21 cellular contexts compared by ENCODE assay signal in genomic region chr14:88765130-88765529, GRCh38. TPM values are rescaled to one million over a fixed set of nuclear protein-coding genes. Genes with fewer than 3 reads are reported as not detected.
DNase-seq lines count a peak whose midpoint lies in the region; ATAC-seq, FAIRE-seq and TF ChIP-seq lines count a peak whose summit lies in the region.
"Had no signal": no experiment of that assay in that cellular context is flagged by ENCODE, and none has a peak within 500 bp of the region (broad histone marks: within the 10 kb centered on the region; RNA-seq: fewer than 3 reads in every experiment).

No MANE protein-coding gene starts in this region.

- peak; percentile 13 for TF ChIP-seq CTCF in epithelial cell of proximal tubule (conservative IDR thresholded peaks at IDR 0.05; ENCODE audit: low read depth, low read length)
- TF ChIP-seq CTCF in retinal pigment epithelial cell (conservative IDR thresholded peaks at IDR 0.05; ENCODE audit: low read depth, low read length), result peak; percentile 2
- no peak for TF ChIP-seq CTCF in kidney (IDR thresholded peaks at IDR 0.05; ENCODE audit: borderline replicate concordance, extremely low read depth, insufficient read depth)

- intact Hi-C loops in kidney (cut with DNase I), result no loop called here

- no peak overlapping the region for H3K27ac ChIP-seq in kidney (ENCODE audit: low read depth in 2 of 2, low read length in 2 of 2)
- H3K27ac ChIP-seq: gastroesophageal sphincter, prostate gland, transverse colon, VCaP had no signal

- no peaks in the 10 kb centered on the region for H3K4me1 ChIP-seq in kidney (ENCODE audit: control insufficient read depth in 1 of 2, insufficient read depth in 1 of 2, low read depth in 1 of 2, low read length in 2 of 2)
- H3K4me1 ChIP-seq: gastroesophageal sphincter, prostate gland, transverse colon had no signal

- TF ChIP-seq POLR2A in GM12891 (IDR thresholded peaks at IDR 0.05; ENCODE audit: low read depth, low read length), result no peak

- H3K4me3 ChIP-seq in H7 (ENCODE audit: insufficient read depth, low read depth, low read length), result no peak overlapping the region
- no peak overlapping the region for H3K4me3 ChIP-seq in epithelial cell of proximal tubule (ENCODE audit: low read depth, low read length)
- no peak overlapping the region for H3K4me3 ChIP-seq in retinal pigment epithelial cell (ENCODE audit: low read length)
- no peak overlapping the region for H3K4me3 ChIP-seq in kidney (ENCODE audit: low read length in 2 of 2)
- H3K4me3 ChIP-seq: gastroesophageal sphincter, prostate gland, transverse colon had no signal

- H3K9ac ChIP-seq in kidney (ENCODE audit: low read length in 2 of 2), result no peak overlapping the region

- H3K36me3 ChIP-seq in H7 (replicated peaks; ENCODE audit: control insufficient read depth, insufficient read depth, low read length) (no peaks in the 10 kb centered on the region), kidney (ENCODE audit: control insufficient read depth in 1 of 2, insufficient read depth in 2 of 2, low read length in 2 of 2) (no peaks in the 10 kb centered on the region)
- H3K36me3 ChIP-seq: gastroesophageal sphincter, prostate gland, transverse colon had no signal

- no peak for ATAC-seq in GM21390 (IDR thresholded peaks at IDR 0.05; ENCODE audit: unreplicated experiment)
- ATAC-seq: gastroesophageal sphincter, natural killer cell had no signal

- peak; percentile 1 for DNase-seq in H7
- peak; percentile 16 for DNase-seq in RCC 7860 (ENCODE audit: low spot score)
- DNase-seq in epithelial cell of proximal tubule (ENCODE audit: low read depth), result peak; percentile 41
- peak; percentile 3 for DNase-seq in retinal pigment epithelial cell (ENCODE audit: low read depth)
- DNase-seq in GM12891 (ENCODE audit: insufficient read length, low spot score), result no peak
- DNase-seq in NCI-H146 (lab: John Stamatoyannopoulos, UW), result no peak
- DNase-seq in kidney, result no peak
- DNase-seq: amygdala; Calu3; GDM1; Karpas-422; natural killer cell; stimulated activated CD4-positive, alpha-beta T cell treated with anti-CD3 and anti-CD28 coated beads, Interleukin-12 subunit alpha, Interleukin-12 subunit beta, amount 100 ng/mL, for 4 hours; T-helper 1 cell; transverse colon had no signal

- peaks cover 2 to 6% of the 10 kb centered on the region in 2 donors for H3K9me3 ChIP-seq in kidney (ENCODE audit: control insufficient read depth in 1 of 2, low read length in 2 of 2)
- H3K9me3 ChIP-seq: prostate gland had no signal

- no peak for FAIRE-seq in RCC 7860 (lab: Jason Lieb, UNC)
- no peak for FAIRE-seq in GM12891 (lab: Jason Lieb, UNC)
- no peak for FAIRE-seq in kidney (lab: Jason Lieb, UNC)
- FAIRE-seq: H54 had no signal

- no peaks in the 10 kb centered on the region for H3K27me3 ChIP-seq in H7 (ENCODE audit: control insufficient read depth, insufficient read depth, low read length)
- H3K27me3 ChIP-seq: gastroesophageal sphincter, transverse colon had no signal

TF ChIP-seq in GM12891, 5 proteins besides CTCF, POLR2A, EP300 and RAD21:
- TF ChIP-seq PAX5 (IDR thresholded peaks at IDR 0.05; ENCODE audit: insufficient read depth, low read length, severe bottlenecking) (no peak), SPI1 (IDR thresholded peaks at IDR 0.05; ENCODE audit: low read depth, low read length) (no peak)

RNA-seq across cellular contexts. Expression of gene EML5, which starts 27.6 kb away (rescaled TPM):
- 0.07 and 0.38 TPM in 2 replicates for total RNA-seq in H7 (2014; rRNA removed; shearing (Covaris generic))
- 0.40 and 0.87 TPM in 2 replicates for total RNA-seq in epithelial cell of proximal tubule
- polyA plus RNA-seq in GM12891 (2012; ENCODE audit: low read depth, missing spikeins), result 0.03 TPM
- 2.8 TPM for total RNA-seq in kidney
- polyA plus RNA-seq in kidney (ENCODE audit: insufficient read depth, low read depth, low replicate concordance), result 0.26 TPM
- total RNA-seq: chondrocyte had no signal

RNA-seq across cellular contexts. Expression of gene TTC8, which starts 59.3 kb away (rescaled TPM):
- total RNA-seq in H7 (2014; rRNA removed; shearing (Covaris generic)), result 14.1 and 16.7 TPM in 2 replicates
- total RNA-seq in epithelial cell of proximal tubule (10.2 and 10.8 TPM in 2 replicates), kidney (17.2 TPM)
- polyA plus RNA-seq in GM12891 (2012; ENCODE audit: low read depth, missing spikeins), result 1.4 TPM
- polyA plus RNA-seq in kidney (ENCODE audit: insufficient read depth, low read depth, low replicate concordance), result 14.0 TPM

Comparison
In these comparisons a context has a peak if more than half of its experiments do, and no peak if none do; other contexts are left out.
1. DNase-seq: peak in H7 (single experiment), RCC 7860 (single experiment), epithelial cell of proximal tubule (single experiment) and retinal pigment epithelial cell (single experiment); none in GM12891 (single experiment), NCI-H146 (single experiment) and kidney (single experiment).